ENCODE assay signal across 10 cellular contexts in the genomic region with DNA sequence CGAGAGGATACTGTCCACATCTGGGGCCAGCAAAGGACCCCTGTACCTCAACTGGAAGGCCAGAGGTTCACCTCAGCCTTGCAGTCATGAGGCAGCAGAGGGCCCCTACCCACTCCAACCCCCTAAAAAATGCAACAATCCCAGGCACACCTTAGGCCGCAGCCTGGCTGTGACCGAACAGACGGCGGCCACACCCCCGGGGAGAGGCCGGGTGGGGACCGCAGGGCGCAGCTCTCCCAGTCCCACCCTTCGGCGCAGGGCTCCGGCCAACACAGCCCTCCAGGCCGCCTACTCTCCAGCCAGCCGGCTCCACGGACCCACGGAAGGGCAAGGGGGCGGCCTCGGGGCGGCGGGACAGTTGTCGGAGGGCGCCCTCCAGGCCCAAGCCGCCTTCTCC. TPM values are rescaled to one million over a fixed set of nuclear protein-coding genes. Genes with fewer than 3 reads are reported as not detected.
DNase-seq lines count a peak whose midpoint lies in the region; ATAC-seq, FAIRE-seq and TF ChIP-seq lines count a peak whose summit lies in the region.
"Had no signal": no experiment of that assay in that cellular context is flagged by ENCODE, and none has a peak within 500 bp of the region (broad histone marks: within the 10 kb centered on the region; RNA-seq: fewer than 3 reads in every experiment).

No MANE protein-coding gene starts in this region.

- no peaks in the 10 kb centered on the region for H4K20me1 ChIP-seq in keratinocyte (ENCODE audit: control insufficient read depth, extremely low read depth, insufficient read depth, low read length)

- no peak for ATAC-seq in HG03045 (IDR thresholded peaks at IDR 0.05; ENCODE audit: unreplicated experiment)

- peak overlapping the region; percentile 42 for H3K4me3 ChIP-seq in astrocyte of the cerebellum (ENCODE audit: low read depth, low read length)
- peak overlapping the region in 2 of 3 experiments; percentile 34 to 43 for H3K4me3 ChIP-seq in keratinocyte (ENCODE audit: control insufficient read depth in 2 of 3, extremely low read depth in 1 of 3, insufficient read depth in 2 of 3, low read depth in 1 of 3, low read length in 3 of 3)
- H3K4me3 ChIP-seq in subcutaneous abdominal adipose tissue (ENCODE audit: low read depth in 1 of 5, low read length in 5 of 5) = peak overlapping the region; percentile 31 to 78 (median 55)

- dilution Hi-C loops in keratinocyte (cut with MboI; ENCODE audit: extremely low pct_ligation_motif_present, low sequenced_read_pairs) = no loop called here

- no peak overlapping the region for H3K4me3 Mint-ChIP-seq in T-helper 1 cell treated with Interleukin-12 subunit alpha and Interleukin-12 subunit beta and Interleukin-4 antibody, amounts not matched to agents 30 μg/mL and 1 μg/mL, for 36 hours

- H3K9me3 ChIP-seq in keratinocyte (ENCODE audit: control insufficient read depth, low read depth, low read length) (no peaks in the 10 kb centered on the region), subcutaneous abdominal adipose tissue (ENCODE audit: control insufficient read depth in 5 of 5, low read length in 5 of 5) (no peaks in the 10 kb centered on the region)

- DNase-seq in T-helper 1 cell (no peak), astrocyte of the cerebellum (ENCODE audit: low read depth) (no peak), keratinocyte (ENCODE audit: low read depth, low spot score) (no peak), ACHN (no peak), SKM-1 (lab: John Stamatoyannopoulos, UW; ENCODE audit: unreplicated experiment) (no peak)
- DNase-seq: 8988T, NCI-H2107 had no signal

- H3K27me3 ChIP-seq in keratinocyte (ENCODE audit: control insufficient read depth, extremely low read depth, insufficient read depth, low read length) (no peaks in the 10 kb centered on the region), subcutaneous abdominal adipose tissue (ENCODE audit: control insufficient read depth in 5 of 5, insufficient read depth in 4 of 5, low read length in 5 of 5) (no peaks in the 10 kb centered on the region)

- H3K9ac ChIP-seq in keratinocyte (ENCODE audit: control insufficient read depth, extremely low read depth, insufficient read depth, low read length) = peak overlapping the region; percentile 51
- H3K9ac ChIP-seq in subcutaneous abdominal adipose tissue (ENCODE audit: low read length in 5 of 5) = peak overlapping the region in 4 of 5 donors; percentile 59 to 79 (median 68)

- H3K79me2 ChIP-seq in keratinocyte (ENCODE audit: control insufficient read depth, insufficient read depth, low read length) = no peaks in the 10 kb centered on the region

- TF ChIP-seq CTCF in astrocyte of the cerebellum (IDR thresholded peaks at IDR 0.05; ENCODE audit: low read depth, low read length, missing control alignments) (no peak), keratinocyte (optimal IDR thresholded peaks at IDR 0.05 in 1 of 3, IDR thresholded peaks at IDR 0.05 in 1 of 3, conservative IDR thresholded peaks at IDR 0.05 in 1 of 3; ENCODE audit: extremely low read depth in 1 of 3, insufficient read depth in 2 of 3, low read length in 3 of 3) (no peak)

- peak overlapping the region; percentile 50 for H2AFZ ChIP-seq in keratinocyte (ENCODE audit: control insufficient read depth, low read length)

- no peaks in the 10 kb centered on the region for H3K36me3 Mint-ChIP-seq in T-helper 1 cell treated with Interleukin-12 subunit alpha and Interleukin-12 subunit beta and Interleukin-4 antibody, amounts not matched to agents 30 μg/mL and 1 μg/mL, for 36 hours (ENCODE audit: low read depth)

- peak overlapping the region; percentile 57 for H3K27ac Mint-ChIP-seq in T-helper 1 cell treated with Interleukin-12 subunit alpha and Interleukin-12 subunit beta and Interleukin-4 antibody, amounts not matched to agents 30 μg/mL and 1 μg/mL, for 36 hours

- FAIRE-seq in keratinocyte (lab: Jason Lieb, UNC) = no peak

- H3K27ac ChIP-seq in keratinocyte (ENCODE audit: control insufficient read depth, insufficient read depth, low read length) = no peak overlapping the region
- peak overlapping the region; percentile 70 for H3K27ac ChIP-seq in subcutaneous abdominal adipose tissue (ENCODE audit: low read depth, low read length)

- no peaks in the 10 kb centered on the region for H3K9me3 Mint-ChIP-seq in T-helper 1 cell treated with Interleukin-12 subunit alpha and Interleukin-12 subunit beta and Interleukin-4 antibody, amounts not matched to agents 30 μg/mL and 1 μg/mL, for 36 hours

- H3K9me1 ChIP-seq in keratinocyte (ENCODE audit: control insufficient read depth, extremely low read depth, insufficient read depth, low read length) = no peaks in the 10 kb centered on the region

- no peaks in the 10 kb centered on the region for H3K36me3 ChIP-seq in keratinocyte (ENCODE audit: control insufficient read depth in 2 of 2, extremely low read depth in 1 of 2, insufficient read depth in 2 of 2, low read length in 2 of 2)
- no peaks in the 10 kb centered on the region for H3K36me3 ChIP-seq in subcutaneous abdominal adipose tissue (ENCODE audit: control insufficient read depth in 5 of 5, insufficient read depth in 5 of 5, low read length in 5 of 5)

- peaks cover 19% of the 10 kb centered on the region for H3K4me1 Mint-ChIP-seq in T-helper 1 cell treated with Interleukin-12 subunit alpha and Interleukin-12 subunit beta and Interleukin-4 antibody, amounts not matched to agents 30 μg/mL and 1 μg/mL, for 36 hours (ENCODE audit: low read depth)

- peak overlapping the region; percentile 36 for H3K4me2 ChIP-seq in keratinocyte (ENCODE audit: control insufficient read depth, extremely low read depth, insufficient read depth, low read depth, low read length)

- in situ Hi-C loops in astrocyte of the cerebellum (cut with HindIII; ENCODE audit: low sequenced_read_pairs) (no loop called here), ACHN (cut with HindIII; ENCODE audit: low pct_ligation_motif_present, low pct_unique_long_range_greater_than_20kb, low sequenced_read_pairs) (loop anchor here (25.0 kb wide), 1 partner anchor 127 kb away; the partner anchor contains the start of genes CIB2 and IDH3A)

- peaks cover 18% of the 10 kb centered on the region for H3K4me1 ChIP-seq in keratinocyte (ENCODE audit: control insufficient read depth, extremely low read depth, insufficient read depth, low read length)
- peaks cover 3 to 25% (median 17%) of the 10 kb centered on the region in 5 donors for H3K4me1 ChIP-seq in subcutaneous abdominal adipose tissue (ENCODE audit: control insufficient read depth in 5 of 5, insufficient read depth in 5 of 5, low read length in 5 of 5)

- H3K27me3 Mint-ChIP-seq in T-helper 1 cell treated with Interleukin-12 subunit alpha and Interleukin-12 subunit beta and Interleukin-4 antibody, amounts not matched to agents 30 μg/mL and 1 μg/mL, for 36 hours (ENCODE audit: low read depth) = peaks cover 6% of the 10 kb centered on the region

RNA-seq across cellular contexts. Expression of gene DNAJA4, which starts 0.5 kb away (rescaled TPM):
- 4.1 to 5.7 TPM (median 4.6 TPM) in 3 replicates for polyA plus RNA-seq in keratinocyte
- polyA plus RNA-seq in keratinocyte (2011; ENCODE audit: low read depth) = 44.8 TPM
- 2.4 and 4.2 TPM in 2 replicates for polyA plus RNA-seq in keratinocyte (2011; cell fraction: cytosol; rRNA removed)
- polyA plus RNA-seq in keratinocyte (2011; cell fraction: nucleus; rRNA removed) = 8.1 and 9.4 TPM in 2 replicates
- polyA plus RNA-seq in keratinocyte (2012; ENCODE audit: low replicate concordance) = 3.4 and 25.7 TPM in 2 replicates
- polyA minus RNA-seq in keratinocyte = 2.3 to 3.3 TPM (median 3.2 TPM) in 3 replicates
- polyA minus RNA-seq in keratinocyte (2011; cell fraction: cytosol; rRNA and poly(A)+ RNA removed) = 5.2 TPM
- 2.2 and 3.7 TPM in 2 replicates for polyA minus RNA-seq in keratinocyte (2011; cell fraction: nucleus; rRNA and poly(A)+ RNA removed)

RNA-seq across cellular contexts. Expression of gene ACSBG1, which starts 29.5 kb away (rescaled TPM):
- 0.01 to 0.06 TPM in 2 of 3 replicates, not detected in the other for polyA plus RNA-seq in keratinocyte
- 1.3 TPM for polyA plus RNA-seq in keratinocyte (2011; ENCODE audit: low read depth)
- not detected in 2 replicates for polyA plus RNA-seq in keratinocyte (2011; cell fraction: cytosol; rRNA removed)
- polyA plus RNA-seq in keratinocyte (2011; cell fraction: nucleus; rRNA removed) = 0.17 TPM in 1 of 2 replicates, not detected in the other
- 0.03 and 0.56 TPM in 2 replicates for polyA plus RNA-seq in keratinocyte (2012; ENCODE audit: low replicate concordance)
- polyA minus RNA-seq in keratinocyte = not detected in 3 replicates
- not detected for polyA minus RNA-seq in keratinocyte (2011; cell fraction: cytosol; rRNA and poly(A)+ RNA removed)
- polyA minus RNA-seq in keratinocyte (2011; cell fraction: nucleus; rRNA and poly(A)+ RNA removed) = 0.11 TPM in 1 of 2 replicates, not detected in the other

RNA-seq across cellular contexts. Expression of gene SKIC8, which starts 35.5 kb away (rescaled TPM):
- polyA plus RNA-seq in keratinocyte = 84.5 to 101 TPM (median 86.5 TPM) in 3 replicates
- polyA plus RNA-seq in keratinocyte (2011; ENCODE audit: low read depth) = 34.6 TPM
- polyA plus RNA-seq in keratinocyte (2011; cell fraction: cytosol; rRNA removed) = 70.8 and 79.9 TPM in 2 replicates
- polyA plus RNA-seq in keratinocyte (2011; cell fraction: nucleus; rRNA removed) = 61.9 and 78.9 TPM in 2 replicates
- 47.4 and 52.9 TPM in 2 replicates for polyA plus RNA-seq in keratinocyte (2012; ENCODE audit: low replicate concordance)
- 34.9 to 66.5 TPM (median 61.0 TPM) in 3 replicates for polyA minus RNA-seq in keratinocyte
- 39.7 TPM for polyA minus RNA-seq in keratinocyte (2011; cell fraction: cytosol; rRNA and poly(A)+ RNA removed)
- 20.6 and 31.5 TPM in 2 replicates for polyA minus RNA-seq in keratinocyte (2011; cell fraction: nucleus; rRNA and poly(A)+ RNA removed)
